8 cellular contexts compared by ENCODE assay signal in genomic region chr17:42519546-42520444, GRCh38. TPM values are rescaled to one million over a fixed set of nuclear protein-coding genes. Genes with fewer than 3 reads are reported as not detected.
DNase-seq lines count a peak whose midpoint lies in the region; ATAC-seq and TF ChIP-seq lines count a peak whose summit lies in the region.

No MANE protein-coding gene starts in this region.

- ATAC-seq in GM18511 (IDR thresholded peaks at IDR 0.05; ENCODE audit: unreplicated experiment) (no peak), HG03159 (IDR thresholded peaks at IDR 0.05; ENCODE audit: unreplicated experiment) (no peak), HG02884 (IDR thresholded peaks at IDR 0.05; ENCODE audit: unreplicated experiment) (no peak)

- peak overlapping the region; percentile 81 for H3K4me2 ChIP-seq in SK-N-SH

- no peaks in the 10 kb centered on the region for H3K9me3 Mint-ChIP-seq in Caco-2 (ENCODE audit: unreplicated experiment)

- peak; percentile 72 to 82 for DNase-seq in Caco-2
- no peak for DNase-seq in SK-N-SH
- no peak for DNase-seq in esophagus squamous epithelium (lab: John Stamatoyannopoulos, UW)
- no peak for DNase-seq in activated CD4-positive, alpha-beta T cell treated with anti-CD3 and anti-CD28 coated beads for 1 hour

- peaks cover 16% of the 10 kb centered on the region for H3K79me2 ChIP-seq in SK-N-SH (ENCODE audit: insufficient read depth)

- CTCF ChIA-PET in Caco-2 (lab: Charles Lee), result interaction anchor here (0.5 to 2.6 kb wide), 8 partner anchors 7 to 244 kb away, joined by 3 to 20 read pairs (median 6); partner anchors contain the start of gene CAVIN1
- CTCF ChIA-PET in SK-N-SH (lab: Yijun Ruan, JAX), result interaction anchor here (0.6 to 7.9 kb wide), 17 partner anchors 8 to 297 kb away, joined by 3 to 83 read pairs (median 3); no protein-coding TSS in a partner anchor

- H3K9ac ChIP-seq in SK-N-SH (peak overlapping the region; percentile 73), muscle layer of colon (ENCODE audit: low read length) (peak overlapping the region; percentile 21)

- peak in 1 of 2 experiments; percentile 93; a peak in 2 of 4 replicates for TF ChIP-seq EP300 in SK-N-SH (IDR thresholded peaks at IDR 0.05; ENCODE audit: borderline replicate concordance in 1 of 2, low read depth in 1 of 2, low read length in 1 of 2)

- H3K4me1 ChIP-seq in Caco-2 (peaks cover 64% of the 10 kb centered on the region), SK-N-SH (ENCODE audit: control insufficient read depth in 1 of 2, insufficient read depth in 2 of 2, low read depth in 1 of 2, low read length in 1 of 2) (peaks cover 43 to 57% of the 10 kb centered on the region in 2 experiments), esophagus squamous epithelium (peaks cover 36 to 73% (median 68%) of the 10 kb centered on the region in 3 donors), muscle layer of colon (ENCODE audit: insufficient read depth, low read length) (peaks cover 73% of the 10 kb centered on the region)

- BruUV-seq in Caco-2 (replicated peaks; lab: Mats Ljungman, UMichigan), result no TSS peak

- TF ChIP-seq POLR2A in esophagus squamous epithelium (IDR thresholded peaks at IDR 0.05), result no peak

- peak overlapping the region; percentile 90 for H3K27ac Mint-ChIP-seq in Caco-2 (ENCODE audit: unreplicated experiment)

- H3K4me3 ChIP-seq in Caco-2 (ENCODE audit: low read depth, low read length), result no peak overlapping the region
- peak overlapping the region in 1 of 2 experiments; percentile 25; a peak in 1 of 4 replicates for H3K4me3 ChIP-seq in SK-N-SH (ENCODE audit: low read depth in 2 of 2, low read length in 1 of 2)
- no peak overlapping the region for H3K4me3 ChIP-seq in esophagus squamous epithelium
- peak overlapping the region in 1 of 2 donors; percentile 22 for H3K4me3 ChIP-seq in muscle layer of colon (ENCODE audit: low read depth in 1 of 2, low read length in 2 of 2)

- H2AFZ ChIP-seq in SK-N-SH (ENCODE audit: low read depth), result no peak overlapping the region

- POLR2A ChIA-PET in Caco-2 (lab: Charles Lee), result interaction anchor here (1.0 to 1.4 kb wide), 4 partner anchors 22 to 132 kb away, joined by 3 to 9 read pairs (median 4); partner anchors contain the start of genes CAVIN1 and STAT3
- POLR2A ChIA-PET in SK-N-SH (lab: Yijun Ruan, JAX), result interaction anchor here (1.5 kb wide), 1 partner anchor 20 kb away, joined by 3 read pairs; no protein-coding TSS in a partner anchor

- 38% methylated on average over 11 of the region's 12 CpGs for WGBS in SK-N-SH (ENCODE audit: low lambda C conversion rate)
- WGBS in esophagus squamous epithelium, 2 donors, result 39 to 58% methylated on average over 9 to 10 of the region's 12 CpGs

- TF ChIP-seq RAD21 in SK-N-SH (IDR thresholded peaks at IDR 0.05; ENCODE audit: low read length), result no peak

- peaks cover 35% of the 10 kb centered on the region for H3K36me3 Mint-ChIP-seq in Caco-2 (ENCODE audit: insufficient read depth, unreplicated experiment)

- peaks cover 57% of the 10 kb centered on the region for H3F3A ChIP-seq in SK-N-SH (replicated peaks; ENCODE audit: insufficient read depth)

- H3K9me2 ChIP-seq in SK-N-SH, result no peaks in the 10 kb centered on the region

- peak overlapping the region; percentile 45 for H3K4me3 Mint-ChIP-seq in Caco-2 (ENCODE audit: unreplicated experiment)

- H3K36me3 ChIP-seq in Caco-2 (ENCODE audit: control insufficient read depth, insufficient read depth, low read length), result peaks cover 1% of the 10 kb centered on the region
- no peaks in the 10 kb centered on the region for H3K36me3 ChIP-seq in SK-N-SH (replicated peaks in 1 of 2; ENCODE audit: control insufficient read depth in 1 of 2, insufficient read depth in 2 of 2, low read length in 1 of 2)
- H3K36me3 ChIP-seq in esophagus squamous epithelium, result peaks cover 0 to 50% (median 9%) of the 10 kb centered on the region in 3 donors
- H3K36me3 ChIP-seq in muscle layer of colon (ENCODE audit: insufficient read depth, low read length), result peaks cover 6% of the 10 kb centered on the region

- no peaks in the 10 kb centered on the region for H4K20me1 ChIP-seq in SK-N-SH (ENCODE audit: insufficient read depth)

- TF ChIP-seq CTCF in Caco-2 (IDR thresholded peaks at IDR 0.05; ENCODE audit: insufficient read depth in 1 of 2, low read depth in 1 of 2, low read length in 1 of 2, severe bottlenecking in 1 of 2, unreplicated experiment in 1 of 2), result no peak
- no peak for TF ChIP-seq CTCF in SK-N-SH (IDR thresholded peaks at IDR 0.05)
- no peak for TF ChIP-seq CTCF in esophagus squamous epithelium (IDR thresholded peaks at IDR 0.05)

- peaks cover 55% of the 10 kb centered on the region for H3K4me1 Mint-ChIP-seq in Caco-2 (ENCODE audit: low read depth, unreplicated experiment)

- H3K9me3 ChIP-seq in Caco-2 (no peaks in the 10 kb centered on the region), SK-N-SH (no peaks in the 10 kb centered on the region), esophagus squamous epithelium (no peaks in the 10 kb centered on the region), muscle layer of colon (ENCODE audit: low read length) (no peaks in the 10 kb centered on the region)

- intact Hi-C loops in Caco-2 (cut with micrococcal nuclease; ENCODE audit: unreplicated experiment) (loop anchor here (10.0 kb wide), 1 partner anchor 55 kb away; no protein-coding TSS in a partner anchor), esophagus squamous epithelium (cut with DNase I) (loop anchor here (5.0 to 10.0 kb wide), 2 partner anchors 95 to 197 kb away; partner anchors contain the start of gene CAVIN1)

- peak overlapping the region; percentile 92 to 100 for H3K27ac ChIP-seq in SK-N-SH (ENCODE audit: low read depth in 2 of 2, low read length in 1 of 2)
- peak overlapping the region; percentile 79 to 97 (median 91) for H3K27ac ChIP-seq in esophagus squamous epithelium
- H3K27ac ChIP-seq in muscle layer of colon (ENCODE audit: low read depth, low read length), result peak overlapping the region; percentile 96

- H3K27me3 ChIP-seq in Caco-2 (replicated peaks; ENCODE audit: control insufficient read depth, insufficient read depth, low read length) (no peaks in the 10 kb centered on the region), SK-N-SH (ENCODE audit: insufficient read depth) (no peaks in the 10 kb centered on the region), esophagus squamous epithelium (no peaks in the 10 kb centered on the region), muscle layer of colon (ENCODE audit: control insufficient read depth in 1 of 2, insufficient read depth in 2 of 2, low read length in 2 of 2) (no peaks in the 10 kb centered on the region)

- H3K27me3 Mint-ChIP-seq in Caco-2 (ENCODE audit: insufficient read depth, unreplicated experiment), result no peaks in the 10 kb centered on the region

TF ChIP-seq in SK-N-SH, 30 proteins besides CTCF, POLR2A, EP300 and RAD21 (continues in another document):
- TF ChIP-seq IRF3 (IDR thresholded peaks at IDR 0.05; ENCODE audit: low read depth, low read length), result no peak
- peak; percentile 98 for TF ChIP-seq MAX (IDR thresholded peaks at IDR 0.05; ENCODE audit: low read depth)
- TF ChIP-seq SIN3A (IDR thresholded peaks at IDR 0.05; ENCODE audit: borderline replicate concordance, low read depth, low read length), result 0 out of 2 replicates have a peak, but pooled peaks have one; percentile 72
- TF ChIP-seq NRF1 (IDR thresholded peaks at IDR 0.05; ENCODE audit: low read depth, low read length), result no peak
- TF ChIP-seq RCOR1 (IDR thresholded peaks at IDR 0.05; ENCODE audit: low read length), result no peak
- TF ChIP-seq FOXM1 (IDR thresholded peaks at IDR 0.05; ENCODE audit: low read depth), result peak; percentile 87; the same call in 1 of the 2 replicates
- no peak for TF ChIP-seq RFX5 (IDR thresholded peaks at IDR 0.05; ENCODE audit: low read length)
- 0 out of 2 replicates have a peak, but pooled peaks have one; percentile 40 for TF ChIP-seq YY1 (IDR thresholded peaks at IDR 0.05; ENCODE audit: low read depth)
- TF ChIP-seq RXRA (IDR thresholded peaks at IDR 0.05; ENCODE audit: borderline replicate concordance, low read depth), result peak; percentile 95
- peak; percentile 92 for TF ChIP-seq FOSL2 (IDR thresholded peaks at IDR 0.05; ENCODE audit: borderline replicate concordance, low read depth)

RNA-seq across cellular contexts. Expression of gene NAGLU, which starts 16.2 kb away (rescaled TPM):
- total RNA-seq in Caco-2 (2022) (28.7 and 29.2 TPM in 2 replicates), esophagus squamous epithelium (10 to 100 TPM; 19.2 to 39.0 (median 26.5) TPM)
- 25.0 and 33.9 TPM in 2 replicates for polyA plus RNA-seq in SK-N-SH (2012; rRNA removed)
- polyA plus RNA-seq in SK-N-SH (2012; cell fraction: cytosol; rRNA removed), result 11.8 and 23.1 TPM in 2 replicates
- polyA plus RNA-seq in SK-N-SH (2012; cell fraction: nucleus; rRNA removed), result 87.3 and 99.7 TPM in 2 replicates

RNA-seq across cellular contexts. Expression of gene HSD17B1, which starts 32.9 kb away (rescaled TPM):
- total RNA-seq in Caco-2 (2022) (2.3 and 4.0 TPM in 2 replicates), esophagus squamous epithelium (10 to 100 TPM in 1 of 4 donors, 1 to 10 TPM in 3; 3.0 to 11.8 (median 6.6) TPM)
- polyA plus RNA-seq in SK-N-SH (2012; rRNA removed), result 1.2 and 1.3 TPM in 2 replicates
- 0.49 and 0.83 TPM in 2 replicates for polyA plus RNA-seq in SK-N-SH (2012; cell fraction: cytosol; rRNA removed)
- 2.2 and 3.7 TPM in 2 replicates for polyA plus RNA-seq in SK-N-SH (2012; cell fraction: nucleus; rRNA removed)

RNA-seq across cellular contexts. Expression of gene COASY, which starts 42.2 kb away (rescaled TPM):
- total RNA-seq in Caco-2 (2022), result 128 and 138 TPM in 2 replicates
- 56.6 and 69.4 TPM in 2 replicates for polyA plus RNA-seq in SK-N-SH (2012; rRNA removed)
- polyA plus RNA-seq in SK-N-SH (2012; cell fraction: cytosol; rRNA removed), result 32.0 and 48.4 TPM in 2 replicates
- 145 and 151 TPM in 2 replicates for polyA plus RNA-seq in SK-N-SH (2012; cell fraction: nucleus; rRNA removed)
- total RNA-seq in esophagus squamous epithelium, result 10 to 100 TPM; 34.1 to 52.2 (median 46.5) TPM

RNA-seq across cellular contexts. Expression of gene MLX, which starts 47.1 kb away (rescaled TPM):
- total RNA-seq in Caco-2 (2022) (37.5 and 41.2 TPM in 2 replicates), esophagus squamous epithelium (10 to 100 TPM; 34.0 to 47.9 (median 39.9) TPM)
- polyA plus RNA-seq in SK-N-SH (2012; rRNA removed), result 44.5 and 66.4 TPM in 2 replicates
- polyA plus RNA-seq in SK-N-SH (2012; cell fraction: cytosol; rRNA removed), result 33.1 and 41.8 TPM in 2 replicates
- 154 and 172 TPM in 2 replicates for polyA plus RNA-seq in SK-N-SH (2012; cell fraction: nucleus; rRNA removed)

RNA-seq across cellular contexts. Expression of gene PSMC3IP, which starts 57.7 kb away (rescaled TPM):
- 24.7 and 25.2 TPM in 2 replicates for total RNA-seq in Caco-2 (2022)
- 14.2 and 17.3 TPM in 2 replicates for polyA plus RNA-seq in SK-N-SH (2012; rRNA removed)
- 15.8 and 20.1 TPM in 2 replicates for polyA plus RNA-seq in SK-N-SH (2012; cell fraction: cytosol; rRNA removed)
- 23.6 and 31.7 TPM in 2 replicates for polyA plus RNA-seq in SK-N-SH (2012; cell fraction: nucleus; rRNA removed)
- total RNA-seq in esophagus squamous epithelium, result 1 to 10 TPM in 3 of 4 donors, under 1 TPM in 1; 0.61 to 4.8 (median 2.8) TPM

Comparison
In these comparisons a context has a peak if more than half of its experiments do, and no peak if none do; other contexts are left out.
1. DNase-seq: peak in Caco-2 (2 of 2); none in SK-N-SH (single experiment), esophagus squamous epithelium (single experiment) and activated CD4-positive, alpha-beta T cell treated with anti-CD3 and anti-CD28 coated beads for 1 hour (single experiment).
2. Peak in every context shown above with its lines, with median percentiles within 50 percentile points of each other: H3K27ac ChIP-seq.